Comparison of ENCODE assay signal across 8 cellular contexts in the genomic region with DNA sequence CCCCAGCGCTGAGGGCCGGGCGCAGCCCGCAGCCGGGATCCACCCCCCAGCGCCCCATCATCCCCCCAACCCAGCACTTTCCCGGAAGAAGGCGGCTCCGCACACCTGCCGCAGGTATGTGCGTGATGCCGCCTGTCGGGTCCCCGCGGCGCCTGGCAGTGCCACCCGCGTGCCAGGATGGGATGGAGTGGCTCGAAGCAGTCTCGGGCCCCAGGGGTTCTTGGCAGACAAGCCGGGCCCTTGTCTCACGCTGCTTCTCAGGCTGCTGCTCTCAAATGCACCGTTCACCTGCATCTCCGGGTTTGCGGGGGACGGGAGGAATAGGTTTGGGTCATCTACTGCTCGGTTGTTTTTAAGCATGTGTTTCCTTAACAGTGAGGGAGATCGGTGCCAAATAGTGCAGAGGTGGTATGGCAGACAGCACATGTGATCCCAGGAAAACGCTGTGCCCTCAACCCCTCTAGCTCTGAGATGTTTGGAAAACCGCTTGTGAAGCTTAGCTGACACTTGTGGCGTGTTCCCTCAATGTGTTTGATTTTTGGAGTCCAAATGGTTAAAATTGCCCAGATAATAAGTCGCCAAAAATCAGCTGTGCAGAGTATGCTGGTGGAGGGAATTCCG. TPM values are rescaled to one million over a fixed set of nuclear protein-coding genes. Genes with fewer than 3 reads are reported as not detected.
A peak's percentile ranks its signal among the peaks of the same experiment; 100 is the strongest.
DNase-seq lines count a peak whose midpoint lies in the region; ATAC-seq and TF ChIP-seq lines count a peak whose summit lies in the region.

No MANE protein-coding gene starts in this region.

- no peaks in the 10 kb centered on the region for H3K9me3 Mint-ChIP-seq in activated T-cell treated with anti-CD3 and anti-CD28 coated beads, Interleukin-2, amount 50 U/mL, for 72 hours

- H3K27me3 Mint-ChIP-seq in activated T-cell treated with anti-CD3 and anti-CD28 coated beads, Interleukin-2, amount 50 U/mL, for 72 hours (ENCODE audit: low read depth): peaks cover 15% of the 10 kb centered on the region

- H3K4me1 ChIP-seq in foreskin keratinocyte (peaks cover 6% of the 10 kb centered on the region), osteoblast (ENCODE audit: insufficient read depth, low read length) (peaks cover 21% of the 10 kb centered on the region)

- H3K4me2 ChIP-seq in osteoblast (ENCODE audit: insufficient read depth, low read length): peak overlapping the region; percentile 89

- H3K36me3 Mint-ChIP-seq in activated T-cell treated with anti-CD3 and anti-CD28 coated beads, Interleukin-2, amount 50 U/mL, for 72 hours (ENCODE audit: insufficient read depth in 2 of 2): peaks cover 8 to 11% of the 10 kb centered on the region in 2 donors

- no peak for ATAC-seq in activated T-cell treated with anti-CD3 and anti-CD28 coated beads, Interleukin-2, amount 50 U/mL, for 72 hours (replicated peaks in 1 of 2)
- ATAC-seq in foreskin keratinocyte: peak; percentile 13

- H4K20me1 ChIP-seq in osteoblast (ENCODE audit: insufficient read depth, low read length): no peaks in the 10 kb centered on the region

- no peak for TF ChIP-seq CTCF in foreskin keratinocyte (conservative IDR thresholded peaks at IDR 0.05)
- TF ChIP-seq CTCF in osteoblast (IDR thresholded peaks at IDR 0.05; ENCODE audit: extremely low read depth, low read depth, low read length): no peak

- no peak overlapping the region for H3K27ac ChIP-seq in foreskin keratinocyte
- no peak overlapping the region for H3K27ac ChIP-seq in osteoblast (ENCODE audit: low read depth, low read length)

- peaks cover 36% of the 10 kb centered on the region for H3K4me1 Mint-ChIP-seq in activated T-cell treated with anti-CD3 and anti-CD28 coated beads, Interleukin-2, amount 50 U/mL, for 72 hours (ENCODE audit: low read depth)

- no peaks in the 10 kb centered on the region for H3K36me3 ChIP-seq in osteoblast (ENCODE audit: insufficient read depth, low read length)

- peak overlapping the region; percentile 85 for H3K4me3 ChIP-seq in osteoblast (ENCODE audit: insufficient read depth, low read length)

- no peaks in the 10 kb centered on the region for H3K9me3 ChIP-seq in osteoblast (ENCODE audit: low read depth, low read length)

- no peaks in the 10 kb centered on the region for H3K79me2 ChIP-seq in osteoblast (ENCODE audit: insufficient read depth, low read length)

- H3K27ac Mint-ChIP-seq in activated T-cell treated with anti-CD3 and anti-CD28 coated beads, Interleukin-2, amount 50 U/mL, for 72 hours: peak overlapping the region; percentile 97

- peak overlapping the region; percentile 92 to 99 for H3K4me3 Mint-ChIP-seq in activated T-cell treated with anti-CD3 and anti-CD28 coated beads, Interleukin-2, amount 50 U/mL, for 72 hours

- peak overlapping the region; percentile 67 for H2AFZ ChIP-seq in osteoblast (ENCODE audit: low read length)

- H3K27me3 ChIP-seq in foreskin keratinocyte (peaks cover 12% of the 10 kb centered on the region), osteoblast (ENCODE audit: insufficient read depth, low read length) (peaks cover 17% of the 10 kb centered on the region)

- peak; percentile 46 for DNase-seq in stimulated activated CD4-positive, alpha-beta T cell treated with anti-CD3 and anti-CD28 coated beads, Interleukin-15, amount 100 ng/mL, for 24 hours
- no peak for DNase-seq in stimulated activated CD4-positive, alpha-beta T cell treated with anti-CD3 and anti-CD28 coated beads, Interleukin-2, amount 100 ng/mL, for 48 hours
- peak; percentile 64 for DNase-seq in NCI-H146 (lab: John Stamatoyannopoulos, UW)
- peak; percentile 51 for DNase-seq in activated T-cell treated with anti-CD3 and anti-CD28 coated beads, Interleukin-2, amount 50 U/mL, for 72 hours
- DNase-seq in foreskin keratinocyte: peak; percentile 19 to 39
- no peak for DNase-seq in osteoblast (ENCODE audit: insufficient read length, low spot score, missing footprints)
- DNase-seq in OCI-M2 (lab: John Stamatoyannopoulos, UW; ENCODE audit: unreplicated experiment): no peak
- DNase-seq in SIG-M5 (lab: John Stamatoyannopoulos, UW): no peak

RNA-seq across cellular contexts. Expression of a gene that starts 0.8 kb away (rescaled TPM):
- 10 to 100 TPM; 16.0 to 19.1 TPM for total RNA-seq in activated T-cell treated with anti-CD3 and anti-CD28 coated beads, Interleukin-2, amount 50 U/mL, for 72 hours
- 3.7 and 4.2 TPM in 2 replicates for total RNA-seq in foreskin keratinocyte
- 1.4 and 1.7 TPM in 2 replicates for polyA plus RNA-seq in foreskin keratinocyte
- 10.1 and 13.8 TPM in 2 replicates for total RNA-seq in osteoblast

Comparison
In these comparisons a context has a peak if more than half of its experiments do, and no peak if none do; other contexts are left out.
1. DNase-seq: peak in stimulated activated CD4-positive, alpha-beta T cell treated with anti-CD3 and anti-CD28 coated beads, Interleukin-15, amount 100 ng/mL, for 24 hours (single experiment), NCI-H146 (single experiment), activated T-cell treated with anti-CD3 and anti-CD28 coated beads, Interleukin-2, amount 50 U/mL, for 72 hours (2 of 2) and foreskin keratinocyte (2 of 2); none in stimulated activated CD4-positive, alpha-beta T cell treated with anti-CD3 and anti-CD28 coated beads, Interleukin-2, amount 100 ng/mL, for 48 hours (0 of 2), osteoblast (single experiment), OCI-M2 (single experiment) and SIG-M5 (single experiment).